Comparison of ENCODE assay signal across 17 cellular contexts in genomic region chr1:119011706-119012105, GRCh38. TPM values are rescaled to one million over a fixed set of nuclear protein-coding genes. Genes with fewer than 3 reads are reported as not detected.
DNase-seq lines count a peak whose midpoint lies in the region; ATAC-seq, FAIRE-seq and TF ChIP-seq lines count a peak whose summit lies in the region.
"Had no signal": no experiment of that assay in that cellular context is flagged by ENCODE, and none has a peak within 500 bp of the region (broad histone marks: within the 10 kb centered on the region; RNA-seq: fewer than 3 reads in every experiment).

No MANE protein-coding gene starts in this region.

- peaks cover 40% of the 10 kb centered on the region for H3K4me1 Mint-ChIP-seq in astrocyte (ENCODE audit: low read depth, unreplicated experiment)

- no peak for TF ChIP-seq CTCF in HepG2 (CRISPR knock-in tag; IDR thresholded peaks at IDR 0.05)
- TF ChIP-seq CTCF in right lobe of liver (IDR thresholded peaks at IDR 0.05), result no peak
- no peak for TF ChIP-seq CTCF in astrocyte (IDR thresholded peaks at IDR 0.05; ENCODE audit: insufficient read depth, low read depth, low read length)
- TF ChIP-seq CTCF in fibroblast of mammary gland (conservative IDR thresholded peaks at IDR 0.05; ENCODE audit: control insufficient read depth, insufficient read depth, low read depth, low read length), result no peak
- no peak for TF ChIP-seq CTCF in vagina (IDR thresholded peaks at IDR 0.05)

- H3K36me3 Mint-ChIP-seq in astrocyte (ENCODE audit: low read depth, unreplicated experiment), result no peaks in the 10 kb centered on the region

- WGBS in HepG2 (ENCODE audit: low lambda C conversion rate), result 96% methylated on average over 3 of the region's 3 CpGs
- 85% methylated on average over 3 of the region's 3 CpGs for WGBS in right lobe of liver (ENCODE audit: insufficient coverage, low coverage, low lambda C conversion rate, missing lambda C conversion rate)

- H3K9ac ChIP-seq in HepG2 (ENCODE audit: insufficient read depth, low read depth, low read length) (no peak overlapping the region), astrocyte (ENCODE audit: low read length) (no peak overlapping the region)
- H3K9ac ChIP-seq: BLaER1 treated with 17β-estradiol and CSF1 and Interleukin-3, amounts not matched to agents 10 nM and 100 nM; GM23248 had no signal

- H3K4me3 ChIP-seq in HepG2 (replicated peaks in 1 of 3; ENCODE audit: insufficient read depth in 1 of 3, low read depth in 2 of 3, low read length in 3 of 3) (no peak overlapping the region), right lobe of liver (no peak overlapping the region), astrocyte (ENCODE audit: insufficient read depth, low read depth, low read length) (no peak overlapping the region), fibroblast of mammary gland (ENCODE audit: control insufficient read depth, low read depth, low read length) (no peak overlapping the region), vagina (no peak overlapping the region)
- H3K4me3 ChIP-seq: BLaER1 treated with 17β-estradiol and CSF1 and Interleukin-3, amounts not matched to agents 10 nM and 100 nM; GM12878; GM23248 had no signal

- no peaks in the 10 kb centered on the region for H3K27me3 ChIP-seq in HepG2 (ENCODE audit: control insufficient read depth in 1 of 2, insufficient read depth in 2 of 2, low read length in 2 of 2)
- peaks cover 2 to 16% of the 10 kb centered on the region in 2 donors for H3K27me3 ChIP-seq in right lobe of liver
- peaks cover 16% of the 10 kb centered on the region for H3K27me3 ChIP-seq in astrocyte (ENCODE audit: insufficient read depth, low read length)
- H3K27me3 ChIP-seq in vagina, result peaks cover 8% of the 10 kb centered on the region
- H3K27me3 ChIP-seq: BLaER1 treated with 17β-estradiol and CSF1 and Interleukin-3, amounts not matched to agents 10 nM and 100 nM had no signal

- H4K20me1 ChIP-seq in HepG2 (ENCODE audit: insufficient read depth, low read length), result no peaks in the 10 kb centered on the region
- H4K20me1 ChIP-seq in astrocyte (ENCODE audit: insufficient read depth, low read length), result no peaks in the 10 kb centered on the region
- H4K20me1 ChIP-seq: BLaER1 treated with 17β-estradiol and CSF1 and Interleukin-3, amounts not matched to agents 10 nM and 100 nM had no signal

- H3K4me2 ChIP-seq in HepG2 (ENCODE audit: low read depth, low read length) (no peak overlapping the region), astrocyte (ENCODE audit: low read length) (no peak overlapping the region)
- H3K4me2 ChIP-seq: BLaER1 treated with 17β-estradiol and CSF1 and Interleukin-3, amounts not matched to agents 10 nM and 100 nM had no signal

- H3K27me3 Mint-ChIP-seq in astrocyte (ENCODE audit: low read depth, unreplicated experiment), result peaks cover 4% of the 10 kb centered on the region

- H3K79me2 ChIP-seq in HepG2 (ENCODE audit: insufficient read depth, low read length) (no peaks in the 10 kb centered on the region), astrocyte (ENCODE audit: insufficient read depth, low read length) (no peaks in the 10 kb centered on the region)

- no peak overlapping the region for H3K4me3 Mint-ChIP-seq in astrocyte (ENCODE audit: unreplicated experiment)
- H3K4me3 Mint-ChIP-seq: CD4-positive, CD25-positive, alpha-beta regulatory T cell; IgD-negative memory B cell had no signal

- TF ChIP-seq EP300 in HepG2 (IDR thresholded peaks at IDR 0.05; ENCODE audit: low read depth in 2 of 2, low read length in 2 of 2), result no peak
- TF ChIP-seq EP300 in HepG2 (CRISPR knock-in tag; IDR thresholded peaks at IDR 0.05; ENCODE audit: borderline replicate concordance), result no peak

- intact Hi-C loops in HepG2 (cut with micrococcal nuclease; ENCODE audit: unreplicated experiment) (loop anchor here (5.0 kb wide), 1 partner anchor 149 kb away; no protein-coding TSS in a partner anchor), right lobe of liver (cut with DNase I) (no loop called here), vagina (cut with DNase I) (no loop called here), Right ventricle myocardium inferior (cut with DNase I) (no loop called here)

- in situ Hi-C loops in HepG2 (cut with HindIII; ENCODE audit: extremely low pct_ligation_motif_present, low pct_unique_long_range_greater_than_20kb), result loop anchor here (25.0 kb wide), 2 partner anchors 449 to 849 kb away; no protein-coding TSS in a partner anchor

- FAIRE-seq in HepG2 (lab: Jason Lieb, UNC) (no peak), astrocyte (lab: Jason Lieb, UNC) (no peak)
- FAIRE-seq: GM12878, GM18507 had no signal

- no peak for ATAC-seq in HepG2
- no peak for ATAC-seq in right lobe of liver
- no peak for ATAC-seq in Right ventricle myocardium inferior
- ATAC-seq: GM12878 had no signal

- CTCF ChIA-PET in HepG2 (lab: Yijun Ruan, JAX; ENCODE audit: low intra/inter-chr PET ratio, low total read pairs), result no interaction called here

- no peak overlapping the region for H2AFZ ChIP-seq in HepG2 (ENCODE audit: low read length)
- no peak overlapping the region for H2AFZ ChIP-seq in astrocyte (ENCODE audit: low read depth, low read length)
- H2AFZ ChIP-seq: GM23248 had no signal

- H3K9me3 ChIP-seq in HepG2 (ENCODE audit: low read length) (no peaks in the 10 kb centered on the region), right lobe of liver (no peaks in the 10 kb centered on the region), astrocyte (ENCODE audit: insufficient read depth, low read depth, low read length) (peaks cover 2% of the 10 kb centered on the region), vagina (no peaks in the 10 kb centered on the region)

- BruUV-seq in HepG2 (replicated peaks; lab: Mats Ljungman, UMichigan), result no TSS peak

- H3K27ac ChIP-seq in HepG2 (ENCODE audit: extremely low read length, insufficient read depth, low read length) (no peak overlapping the region), right lobe of liver (no peak overlapping the region), astrocyte (ENCODE audit: low read depth, low read length) (no peak overlapping the region), vagina (no peak overlapping the region)
- H3K27ac ChIP-seq: BLaER1 treated with 17β-estradiol and CSF1 and Interleukin-3, amounts not matched to agents 10 nM and 100 nM; GM23248 had no signal

- TF ChIP-seq RAD21 in HepG2 (CRISPR knock-in tag; IDR thresholded peaks at IDR 0.05), result no peak

- no peak for TF ChIP-seq POLR2A in HepG2 (IDR thresholded peaks at IDR 0.05; ENCODE audit: insufficient read depth in 1 of 2, low read depth in 2 of 2, low read length in 2 of 2)
- no peak for TF ChIP-seq POLR2A in right lobe of liver (IDR thresholded peaks at IDR 0.05)
- TF ChIP-seq POLR2A in vagina (IDR thresholded peaks at IDR 0.05), result no peak

- peaks cover 7% of the 10 kb centered on the region for H3K9me3 Mint-ChIP-seq in astrocyte (ENCODE audit: unreplicated experiment)

- peak overlapping the region; percentile 54 for H3K27ac Mint-ChIP-seq in astrocyte (ENCODE audit: unreplicated experiment)
- H3K27ac Mint-ChIP-seq: CD4-positive, CD25-positive, alpha-beta regulatory T cell; IgD-negative memory B cell had no signal

- no peaks in the 10 kb centered on the region for H3K36me3 ChIP-seq in HepG2 (replicated peaks in 1 of 2; ENCODE audit: control insufficient read depth in 1 of 2, insufficient read depth in 2 of 2, low read length in 2 of 2)
- H3K36me3 ChIP-seq in right lobe of liver, result no peaks in the 10 kb centered on the region
- no peaks in the 10 kb centered on the region for H3K36me3 ChIP-seq in astrocyte (ENCODE audit: insufficient read depth, low read length)
- no peaks in the 10 kb centered on the region for H3K36me3 ChIP-seq in vagina

- H3K4me1 ChIP-seq in HepG2 (ENCODE audit: insufficient read depth, low read length) (no peaks in the 10 kb centered on the region), right lobe of liver (peaks cover 0 to 19% (median 2%) of the 10 kb centered on the region in 4 donors), astrocyte (ENCODE audit: insufficient read depth, low read length) (peaks cover 23% of the 10 kb centered on the region), vagina (peaks cover 26% of the 10 kb centered on the region)
- H3K4me1 ChIP-seq: BLaER1 treated with 17β-estradiol and CSF1 and Interleukin-3, amounts not matched to agents 10 nM and 100 nM had no signal

- POLR2A ChIA-PET in HepG2 (lab: Yijun Ruan, JAX), result no interaction called here

- DNase-seq in HepG2 (ENCODE audit: low spot score) (no peak), right lobe of liver (no peak), astrocyte (ENCODE audit: low read depth) (no peak), fibroblast of mammary gland (ENCODE audit: low read depth) (peak; percentile 13), vagina (ENCODE audit: extremely low spot score in 2 of 2) (no peak), hepatic stellate cell (ENCODE audit: low spot score) (no peak), Right ventricle myocardium inferior (ENCODE audit: missing footprints) (no peak)
- DNase-seq: 8988T; Calu3; CD4-positive, CD25-positive, alpha-beta regulatory T cell; DMS 273 treated with DMSO at 0.1 percent for 48 hours; GM23248; H7 had no signal

TF ChIP-seq in HepG2, 621 proteins besides CTCF, POLR2A, EP300 and RAD21 (continues in another document):
- TF ChIP-seq MAFF (IDR thresholded peaks at IDR 0.05; ENCODE audit: low read depth, low read length), result peak; percentile 39

RNA-seq across cellular contexts. Expression of gene TBX15, which starts 23.6 kb away (rescaled TPM):
- total RNA-seq in HepG2 (2016; rRNA removed; fragmentation: Illumina TruSeq; extraction: Trizol), result 0.42 and 0.49 TPM in 2 replicates
- not detected in 2 replicates for total RNA-seq in HepG2 (2016; cell fraction: cytosol; rRNA removed; fragmentation: Illumina TruSeq; extraction: Trizol; ENCODE audit: low read depth)
- total RNA-seq in HepG2 (2016; cell fraction: insoluble cytoplasmic fraction; rRNA removed; fragmentation: Illumina TruSeq; extraction: Trizol), result 0.28 and 0.51 TPM in 2 replicates
- 0.14 and 0.28 TPM in 2 replicates for total RNA-seq in HepG2 (2016; cell fraction: membrane; rRNA removed; fragmentation: Illumina TruSeq; extraction: Trizol)
- 0.22 and 0.37 TPM in 2 replicates for total RNA-seq in HepG2 (2016; cell fraction: nucleus; rRNA removed; fragmentation: Illumina TruSeq; extraction: Trizol)
- 1.9 and 3.5 TPM in 2 replicates for polyA plus RNA-seq in HepG2 (2011; rRNA removed)
- polyA plus RNA-seq in HepG2 (2011; cell fraction: cytosol; rRNA removed), result 1.4 and 3.5 TPM in 2 replicates
- 1.2 and 1.9 TPM in 2 replicates for polyA plus RNA-seq in HepG2 (2011; cell fraction: nucleus; rRNA removed)
- 5.0 and 5.5 TPM in 2 replicates for polyA plus RNA-seq in HepG2 (2012)
- 0.06 TPM in 2 replicates for polyA plus RNA-seq in HepG2 (2016; cell fraction: cytosol; fragmentation: Illumina TruSeq; extraction: Trizol; ENCODE audit: low read depth)
- polyA plus RNA-seq in HepG2 (2016; cell fraction: insoluble cytoplasmic fraction; fragmentation: Illumina TruSeq; extraction: Trizol; ENCODE audit: low read depth), result 0.42 and 0.59 TPM in 2 replicates
- 0.08 and 0.22 TPM in 2 replicates for polyA plus RNA-seq in HepG2 (2016; cell fraction: membrane; fragmentation: Illumina TruSeq; extraction: Trizol; ENCODE audit: low read depth)
- 0.28 and 0.34 TPM in 2 replicates for polyA plus RNA-seq in HepG2 (2016; cell fraction: nucleus; fragmentation: Illumina TruSeq; extraction: Trizol; ENCODE audit: insufficient read depth, low read depth)
- polyA minus RNA-seq in HepG2 (2011; rRNA and poly(A)+ RNA removed; ENCODE audit: low replicate concordance), result 0.58 and 4.3 TPM in 2 replicates
- polyA minus RNA-seq in HepG2 (2011; cell fraction: cytosol; rRNA and poly(A)+ RNA removed), result 1.5 and 2.6 TPM in 2 replicates
- 3.3 and 6.3 TPM in 2 replicates for polyA minus RNA-seq in HepG2 (2011; cell fraction: nucleus; rRNA and poly(A)+ RNA removed)
- total RNA-seq in right lobe of liver, result 10 to 100 TPM in 5 of 6 experiments, under 1 TPM in 1; 0.29 to 56.5 (median 16.5) TPM
- total RNA-seq in astrocyte, result 0.07 and 0.10 TPM in 2 replicates
- 0.98 TPM for total RNA-seq in vagina
- total RNA-seq in Right ventricle myocardium inferior, result 0.43 TPM
- total RNA-seq: Calu3; CD4-positive, CD25-positive, alpha-beta regulatory T cell had no signal
- polyA plus RNA-seq: CD4-positive, CD25-positive, alpha-beta regulatory T cell; IgD-negative memory B cell had no signal
